Comparison of ENCODE assay signal across 18 cellular contexts in genomic region chrX:826448-826847, GRCh38.
DNase-seq lines count a peak whose midpoint lies in the region; ATAC-seq, FAIRE-seq and TF ChIP-seq lines count a peak whose summit lies in the region.
"Had no signal": no experiment of that assay in that cellular context is flagged by ENCODE, and none has a peak within 500 bp of the region (broad histone marks: within the 10 kb centered on the region; RNA-seq: fewer than 3 reads in every experiment).

No MANE protein-coding gene starts in this region.

- no peaks in the 10 kb centered on the region for H3K36me3 Mint-ChIP-seq in osteocyte (ENCODE audit: unreplicated experiment)
- H3K36me3 Mint-ChIP-seq: CD4-positive, alpha-beta memory T cell; stimulated activated naive B cell treated with anti-CD40 and anti-IgM and Interleukin-4, amounts not matched to agents 10 μg/mL and 1 μg/mL and 100 μg/mL, for 72 hours had no signal

- no peaks in the 10 kb centered on the region for H3K4me1 ChIP-seq in A549
- H3K4me1 ChIP-seq in HUES48 (ENCODE audit: control insufficient read depth, insufficient read depth, low read length) = peaks cover 9% of the 10 kb centered on the region; the same call in 1 of the 2 replicates
- H3K4me1 ChIP-seq in trophoblast cell (ENCODE audit: control insufficient read depth in 1 of 2, insufficient read depth in 2 of 2, low read length in 2 of 2) = peaks cover 0 to 2% of the 10 kb centered on the region in 2 experiments
- H3K4me1 ChIP-seq: colonic mucosa, left ventricle myocardium inferior, upper lobe of left lung had no signal

- H3K27ac ChIP-seq in A549 = no peak overlapping the region
- H3K27ac ChIP-seq in HUES48 (ENCODE audit: low read depth, low read length) = no peak overlapping the region
- H3K27ac ChIP-seq in trophoblast cell (ENCODE audit: low read depth, low read length) = no peak overlapping the region
- H3K27ac ChIP-seq: colonic mucosa, left ventricle myocardium inferior, upper lobe of left lung had no signal

- no peak overlapping the region for H3K4ac ChIP-seq in trophoblast cell (ENCODE audit: low read depth, low read length)

- H3K14ac ChIP-seq in trophoblast cell (ENCODE audit: low read length) = no peak overlapping the region

- no peaks in the 10 kb centered on the region for H3K79me2 ChIP-seq in trophoblast cell (ENCODE audit: control insufficient read depth, insufficient read depth, low read length, poor library complexity)

- DNase-seq in A549 (ENCODE audit: low read depth in 1 of 2, low spot score in 1 of 2) (no peak), dedifferentiated amniotic fluid mesenchymal stem cell (ENCODE audit: extremely low spot score) (peak; percentile 51), osteocyte (ENCODE audit: extremely low spot score, unreplicated experiment) (peak; percentile 5), H4 (ENCODE audit: low spot score) (no peak), trophoblast cell (no peak)
- DNase-seq: activated B cell treated with CpG ODN at 0.5 μM for 24 hours; CD4-positive, alpha-beta memory T cell; colonic mucosa; DMS79 treated with DMSO at 0.1 percent for 48 hours; left ventricle myocardium inferior; NCI-H2081 treated with DMSO at 0.1 percent for 48 hours; NCI-H510A treated with DMSO at 0.1 percent for 48 hours; stimulated activated naive B cell treated with anti-CD40 and anti-IgM and Interleukin-4, amounts not matched to agents 10 μg/mL and 1 μg/mL and 100 μg/mL, for 72 hours; upper lobe of left lung had no signal

- no peak overlapping the region for H2BK120ac ChIP-seq in trophoblast cell (ENCODE audit: insufficient read depth, low read length, poor library complexity)

- TF ChIP-seq RAD21 in A549 (conservative IDR thresholded peaks at IDR 0.05 in 1 of 2, IDR thresholded peaks at IDR 0.05 in 1 of 2) = no peak

- H2AK5ac ChIP-seq in trophoblast cell (ENCODE audit: low read length) = no peak overlapping the region

- peaks cover 3% of the 10 kb centered on the region; the same call in 1 of the 3 replicates for H3K9me3 ChIP-seq in A549
- H3K9me3 ChIP-seq in HUES48 (ENCODE audit: control insufficient read depth, insufficient read depth, low read length) = peaks cover 3% of the 10 kb centered on the region; the same call in 1 of the 2 replicates
- H3K9me3 ChIP-seq in trophoblast cell (ENCODE audit: insufficient read depth, low read depth, low read length) = no peaks in the 10 kb centered on the region
- H3K9me3 ChIP-seq: colonic mucosa had no signal

- peak overlapping the region; percentile 93 for H3K27ac Mint-ChIP-seq in osteocyte (ENCODE audit: unreplicated experiment)
- H3K27ac Mint-ChIP-seq: activated B cell treated with CpG ODN at 0.5 μM for 24 hours; CD4-positive, alpha-beta memory T cell; stimulated activated naive B cell treated with anti-CD40 and anti-IgM and Interleukin-4, amounts not matched to agents 10 μg/mL and 1 μg/mL and 100 μg/mL, for 72 hours had no signal

- WGBS in A549 (ENCODE audit: missing lambda C conversion rate) = 22% methylated on average over 9 of the region's 9 CpGs
- WGBS in trophoblast cell (ENCODE audit: extremely low coverage, insufficient coverage, insufficient read length) = no CpG with 5 or more reads among the region's 9 CpGs

- H3K27me3 Mint-ChIP-seq in osteocyte (ENCODE audit: unreplicated experiment) = no peaks in the 10 kb centered on the region
- H3K27me3 Mint-ChIP-seq: activated B cell treated with CpG ODN at 0.5 μM for 24 hours; CD4-positive, alpha-beta memory T cell; stimulated activated naive B cell treated with anti-CD40 and anti-IgM and Interleukin-4, amounts not matched to agents 10 μg/mL and 1 μg/mL and 100 μg/mL, for 72 hours had no signal

- CTCF ChIA-PET in A549 (lab: Yijun Ruan, JAX) = no interaction called here

- TF ChIP-seq EP300 in A549 (IDR thresholded peaks at IDR 0.05) = no peak

- H3K9me3 Mint-ChIP-seq in osteocyte (ENCODE audit: unreplicated experiment) = peaks cover 4% of the 10 kb centered on the region
- H3K9me3 Mint-ChIP-seq: activated B cell treated with CpG ODN at 0.5 μM for 24 hours had no signal

- H3K4me1 Mint-ChIP-seq in osteocyte (ENCODE audit: unreplicated experiment) = peaks cover 39% of the 10 kb centered on the region
- H3K4me1 Mint-ChIP-seq: activated B cell treated with CpG ODN at 0.5 μM for 24 hours; stimulated activated naive B cell treated with anti-CD40 and anti-IgM and Interleukin-4, amounts not matched to agents 10 μg/mL and 1 μg/mL and 100 μg/mL, for 72 hours had no signal

- H4K8ac ChIP-seq in trophoblast cell (ENCODE audit: low read depth, low read length) = no peak overlapping the region

- 0 out of 6 replicates have a peak, but pooled peaks of 1 of the 2 experiments have one; percentile 23 for ATAC-seq in A549
- ATAC-seq in HG03460 (IDR thresholded peaks at IDR 0.05; ENCODE audit: unreplicated experiment) = no peak
- no peak for ATAC-seq in HG03095 (IDR thresholded peaks at IDR 0.05; ENCODE audit: unreplicated experiment)
- ATAC-seq: stimulated activated naive B cell treated with anti-CD40 and anti-IgM and Interleukin-4, amounts not matched to agents 10 μg/mL and 1 μg/mL and 100 μg/mL, for 72 hours had no signal

- TF ChIP-seq CTCF in A549 (IDR thresholded peaks at IDR 0.05) = no peak
- no peak for TF ChIP-seq CTCF in osteocyte (IDR thresholded peaks at IDR 0.05)

- POLR2A ChIA-PET in A549 (lab: Yijun Ruan, JAX) = no interaction called here

- H4K91ac ChIP-seq in trophoblast cell (ENCODE audit: low read depth, low read length) = no peak overlapping the region

- H4K12ac ChIP-seq in trophoblast cell (ENCODE audit: low read depth, low read length) = no peak overlapping the region

- H2BK12ac ChIP-seq in trophoblast cell (ENCODE audit: low read length) = no peak overlapping the region

- H3K4me2 ChIP-seq in A549 (peak overlapping the region; percentile 56), trophoblast cell (ENCODE audit: low read length) (no peak overlapping the region)

- H3K9ac ChIP-seq in HUES48 (ENCODE audit: low read depth, low read length) (no peak overlapping the region), trophoblast cell (ENCODE audit: low read length) (no peak overlapping the region)

- H3K36me3 ChIP-seq in HUES48 (ENCODE audit: control insufficient read depth, insufficient read depth, low read length) (no peaks in the 10 kb centered on the region), trophoblast cell (ENCODE audit: control insufficient read depth in 1 of 2, insufficient read depth in 2 of 2, low read length in 2 of 2) (no peaks in the 10 kb centered on the region)
- H3K36me3 ChIP-seq: colonic mucosa, left ventricle myocardium inferior, upper lobe of left lung had no signal

- H2AFZ ChIP-seq in trophoblast cell (ENCODE audit: insufficient read depth, low read length, poor library complexity) = no peak overlapping the region

- TF ChIP-seq POLR2A in A549 (IDR thresholded peaks at IDR 0.05; ENCODE audit: low read length) = no peak

- H3K18ac ChIP-seq in trophoblast cell (ENCODE audit: low read length) = no peak overlapping the region

- H3K27me3 ChIP-seq in HUES48 (ENCODE audit: control insufficient read depth, insufficient read depth, low read length) (no peaks in the 10 kb centered on the region), trophoblast cell (ENCODE audit: insufficient read depth, low read length) (no peaks in the 10 kb centered on the region)
- H3K27me3 ChIP-seq: colonic mucosa, upper lobe of left lung had no signal

- H3K79me1 ChIP-seq in trophoblast cell (ENCODE audit: low read length) = no peaks in the 10 kb centered on the region

- no peak overlapping the region for H3K4me3 ChIP-seq in A549
- H3K4me3 ChIP-seq in HUES48 (ENCODE audit: low read depth, low read length) = peak overlapping the region; percentile 39; the same call in 1 of the 2 replicates
- H3K4me3 ChIP-seq in trophoblast cell (ENCODE audit: low read depth, low read length) = no peak overlapping the region
- H3K4me3 ChIP-seq: colonic mucosa, left ventricle myocardium inferior, upper lobe of left lung had no signal

- peak overlapping the region; percentile 56 for H3K4me3 Mint-ChIP-seq in osteocyte (ENCODE audit: unreplicated experiment)
- H3K4me3 Mint-ChIP-seq: activated B cell treated with CpG ODN at 0.5 μM for 24 hours; CD4-positive, alpha-beta memory T cell; stimulated activated naive B cell treated with anti-CD40 and anti-IgM and Interleukin-4, amounts not matched to agents 10 μg/mL and 1 μg/mL and 100 μg/mL, for 72 hours had no signal

- no peak for FAIRE-seq in A549 (lab: Jason Lieb, UNC)
- FAIRE-seq: endothelial cell of umbilical vein had no signal

- no peak overlapping the region for H2BK5ac ChIP-seq in trophoblast cell (ENCODE audit: low read depth, low read length, poor library complexity)

- no peak overlapping the region for H3K23ac ChIP-seq in trophoblast cell (ENCODE audit: low read length)

TF ChIP-seq in A549, 52 proteins besides CTCF, POLR2A, EP300 and RAD21 (continues in another document):
- TF ChIP-seq NFE2L2 (conservative IDR thresholded peaks at IDR 0.05; ENCODE audit: low read length) = no peak
- no peak for TF ChIP-seq GATA3 (IDR thresholded peaks at IDR 0.05; ENCODE audit: borderline replicate concordance)
- TF ChIP-seq HOXB13 (CRISPR knock-in tag; IDR thresholded peaks at IDR 0.05; ENCODE audit: low read depth) = no peak
- TF ChIP-seq RCOR1 (IDR thresholded peaks at IDR 0.05; ENCODE audit: low read depth, low read length) = no peak
- TF ChIP-seq POLR2AphosphoS2 (conservative IDR thresholded peaks at IDR 0.05; ENCODE audit: low read length) = no peak
- TF ChIP-seq ATOH8 (CRISPR knock-in tag; IDR thresholded peaks at IDR 0.05; ENCODE audit: low read depth) = no peak
- no peak for TF ChIP-seq EHF (CRISPR knock-in tag; IDR thresholded peaks at IDR 0.05)

Comparison
In these comparisons a context has a peak if more than half of its experiments do, and no peak if none do; other contexts are left out.
1. DNase-seq: peak in dedifferentiated amniotic fluid mesenchymal stem cell (single experiment) and osteocyte (single experiment); none in A549 (0 of 2), H4 (single experiment) and trophoblast cell (0 of 2).